In genomic region chr6:48098923-48099322, GRCh38 we compare ENCODE assay signal across 1 cellular context.
TF ChIP-seq lines count a peak whose summit lies in the region.

No MANE protein-coding gene starts in this region.

TF ChIP-seq in HepG2, 621 proteins besides CTCF, POLR2A, EP300 and RAD21 (continued from another document):
- TF ChIP-seq HBP1 (CRISPR knock-in tag; IDR thresholded peaks at IDR 0.05; ENCODE audit: low read depth) (no peak), MXD4 (CRISPR knock-in tag; IDR thresholded peaks at IDR 0.05) (no peak), YEATS2 (CRISPR knock-in tag; IDR thresholded peaks at IDR 0.05; ENCODE audit: borderline replicate concordance) (no peak), BCLAF1 (IDR thresholded peaks at IDR 0.05) (no peak), ZFP41 (CRISPR knock-in tag; IDR thresholded peaks at IDR 0.05; ENCODE audit: borderline replicate concordance) (no peak)
- TF ChIP-seq, protein P1, sequence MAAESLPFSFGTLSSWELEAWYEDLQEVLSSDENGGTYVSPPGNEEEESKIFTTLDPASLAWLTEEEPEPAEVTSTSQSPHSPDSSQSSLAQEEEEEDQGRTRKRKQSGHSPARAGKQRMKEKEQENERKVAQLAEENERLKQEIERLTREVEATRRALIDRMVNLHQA (CRISPR knock-in tag; IDR thresholded peaks at IDR 0.05), result no peak
- TF ChIP-seq, protein P2, sequence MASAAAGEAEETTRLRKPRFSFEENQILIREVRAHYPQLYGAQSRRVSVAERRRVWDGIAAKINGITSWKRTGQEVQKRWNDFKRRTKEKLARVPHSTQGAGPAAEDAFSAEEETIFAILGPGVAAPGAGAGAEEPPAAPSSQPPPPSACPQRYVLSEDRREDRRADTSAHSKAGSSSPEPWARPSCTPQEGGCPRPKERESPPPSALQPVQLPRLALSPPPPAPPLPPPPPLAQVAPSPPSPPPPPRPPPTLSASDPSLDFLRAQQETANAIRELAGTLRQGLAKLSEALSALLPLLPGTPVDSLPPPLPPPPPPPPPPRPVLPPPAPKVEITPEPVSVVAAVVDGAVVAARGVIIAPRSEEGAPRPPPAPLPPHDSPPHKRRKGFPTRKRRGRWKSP (CRISPR knock-in tag; IDR thresholded peaks at IDR 0.05), result no peak
